Comparison of ENCODE assay signal across 19 cellular contexts in the genomic region with DNA sequence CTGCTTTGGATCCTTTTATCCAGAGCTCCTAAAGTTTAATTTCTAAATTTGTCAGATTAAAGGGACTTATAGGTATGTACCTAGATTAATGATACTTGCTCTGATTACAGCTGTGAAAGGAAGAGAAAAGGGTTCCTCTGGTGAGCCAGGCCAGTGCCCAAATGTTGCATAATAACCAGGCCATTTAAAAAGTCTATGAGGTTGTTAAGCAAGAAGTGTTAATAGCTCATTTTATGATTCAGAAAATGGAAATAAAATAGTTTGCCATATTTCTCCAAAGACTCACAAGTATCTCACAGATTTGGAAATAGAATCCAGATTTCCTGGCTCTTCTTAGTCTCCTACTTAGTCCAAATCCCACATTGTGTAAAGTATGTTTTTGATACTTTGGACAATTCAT.
DNase-seq lines count a peak whose midpoint lies in the region; ATAC-seq and TF ChIP-seq lines count a peak whose summit lies in the region.
"Had no signal": no experiment of that assay in that cellular context is flagged by ENCODE, and none has a peak within 500 bp of the region (broad histone marks: within the 10 kb centered on the region; RNA-seq: fewer than 3 reads in every experiment).

No MANE protein-coding gene starts in this region.

- no peaks in the 10 kb centered on the region for H3K27me3 ChIP-seq in right cardiac atrium (ENCODE audit: control insufficient read depth, insufficient read depth)
- no peaks in the 10 kb centered on the region for H3K27me3 ChIP-seq in Karpas-422 (ENCODE audit: low read length)
- H3K27me3 ChIP-seq in aorta (ENCODE audit: control insufficient read depth in 1 of 2, insufficient read depth in 2 of 2, low read length in 1 of 2): no peaks in the 10 kb centered on the region
- H3K27me3 ChIP-seq in testis: no peaks in the 10 kb centered on the region

- TF ChIP-seq CTCF in fibroblast of mammary gland (conservative IDR thresholded peaks at IDR 0.05; ENCODE audit: control insufficient read depth, insufficient read depth, low read depth, low read length) (no peak), testis (IDR thresholded peaks at IDR 0.05) (no peak)

- H3K4me3 ChIP-seq in right cardiac atrium (ENCODE audit: low read length): no peak overlapping the region
- no peak overlapping the region for H3K4me3 ChIP-seq in Karpas-422 (ENCODE audit: low read length)
- H3K4me3 ChIP-seq in fibroblast of mammary gland (ENCODE audit: control insufficient read depth, low read depth, low read length): no peak overlapping the region
- H3K4me3 ChIP-seq in aorta (ENCODE audit: low read length in 2 of 2): no peak overlapping the region
- no peak overlapping the region for H3K4me3 ChIP-seq in testis
- H3K4me3 ChIP-seq: SK-N-MC had no signal

- no peak for TF ChIP-seq POLR2A in testis (IDR thresholded peaks at IDR 0.05)

- H3K9me3 ChIP-seq in right cardiac atrium (ENCODE audit: control insufficient read depth, low read length) (no peaks in the 10 kb centered on the region), Karpas-422 (ENCODE audit: low read length) (peaks cover 11% of the 10 kb centered on the region), aorta (ENCODE audit: control insufficient read depth, low read length) (no peaks in the 10 kb centered on the region), testis (no peaks in the 10 kb centered on the region)

- H4K20me1 ChIP-seq in Karpas-422 (ENCODE audit: insufficient read depth, low read depth, low read length): no peaks in the 10 kb centered on the region

- H3K9me2 ChIP-seq in Karpas-422 (replicated peaks; ENCODE audit: insufficient read depth, low read length): no peaks in the 10 kb centered on the region

- no peak overlapping the region for H2AFZ ChIP-seq in Karpas-422 (ENCODE audit: low read length)

- no peaks in the 10 kb centered on the region for H3K79me2 ChIP-seq in Karpas-422 (ENCODE audit: low read length)

- H3K27ac ChIP-seq in right cardiac atrium (ENCODE audit: low read length): no peak overlapping the region
- peak overlapping the region; percentile 99 for H3K27ac ChIP-seq in Karpas-422 (ENCODE audit: low read length)
- no peak overlapping the region for H3K27ac ChIP-seq in aorta (ENCODE audit: low read depth in 1 of 2, low read length in 2 of 2)
- no peak overlapping the region for H3K27ac ChIP-seq in testis
- H3K27ac ChIP-seq: SK-N-MC had no signal

- H3K9ac ChIP-seq in Karpas-422 (ENCODE audit: low read length): peak overlapping the region; percentile 1

- H3K4me1 ChIP-seq in right cardiac atrium (ENCODE audit: control insufficient read depth, insufficient read depth, low read length) (no peaks in the 10 kb centered on the region), Karpas-422 (ENCODE audit: low read length) (peaks cover 90% of the 10 kb centered on the region), aorta (ENCODE audit: control insufficient read depth in 1 of 2, insufficient read depth in 2 of 2, low read length in 2 of 2) (no peaks in the 10 kb centered on the region), testis (no peaks in the 10 kb centered on the region)

- DNase-seq in Right ventricle myocardium inferior (ENCODE audit: missing footprints) (no peak), right cardiac atrium (no peak), Karpas-422 (no peak), fibroblast of mammary gland (ENCODE audit: low read depth) (peak; percentile 22), aorta (no peak), testis (no peak)
- no peak for DNase-seq in activated CD4-positive, alpha-beta T cell treated with anti-CD3 and anti-CD28 coated beads, Interleukin-2, amount 50 U/mL, for 1 hour
- DNase-seq: DMS 273 treated with DMSO at 0.1 percent for 48 hours, GF-D8, H7, Kasumi-1, MV-4-11, NCI-H1417 treated with DMSO at 0.1 percent for 48 hours, NCI-H2029, NCI-H2171 treated with DMSO at 0.1 percent for 48 hours, NCI-H446 treated with DMSO at 0.1 percent for 48 hours had no signal

- H3K4me2 ChIP-seq in Karpas-422 (ENCODE audit: low read depth, low read length, poor library complexity, severe bottlenecking): no peak overlapping the region

- intact Hi-C loops in Right ventricle myocardium inferior (cut with DNase I) (no loop called here), right cardiac atrium (cut with DNase I) (no loop called here), aorta (cut with DNase I) (no loop called here), testis (cut with DNase I; ENCODE audit: low total_unique reads) (no loop called here)

- ATAC-seq in Right ventricle myocardium inferior (peak; percentile 70), right cardiac atrium (no peak), aorta (ENCODE audit: low FRiP score) (peak; percentile 48), HG02763 (IDR thresholded peaks at IDR 0.05; ENCODE audit: unreplicated experiment) (no peak)
- ATAC-seq: Panc1 had no signal

- peaks cover 67% of the 10 kb centered on the region for H3K36me3 ChIP-seq in Karpas-422 (ENCODE audit: insufficient read depth, low read length)
- H3K36me3 ChIP-seq in aorta (ENCODE audit: control insufficient read depth in 1 of 2, insufficient read depth in 2 of 2, low read length in 1 of 2): no peaks in the 10 kb centered on the region
- H3K36me3 ChIP-seq in testis (ENCODE audit: low read depth, missing control alignments): no peaks in the 10 kb centered on the region

Comparison
In these comparisons a context has a peak if more than half of its experiments do, and no peak if none do; other contexts are left out.
1. ATAC-seq: peak in Right ventricle myocardium inferior (single experiment) and aorta (single experiment); none in right cardiac atrium (0 of 2) and HG02763 (single experiment).